In the genomic region with DNA sequence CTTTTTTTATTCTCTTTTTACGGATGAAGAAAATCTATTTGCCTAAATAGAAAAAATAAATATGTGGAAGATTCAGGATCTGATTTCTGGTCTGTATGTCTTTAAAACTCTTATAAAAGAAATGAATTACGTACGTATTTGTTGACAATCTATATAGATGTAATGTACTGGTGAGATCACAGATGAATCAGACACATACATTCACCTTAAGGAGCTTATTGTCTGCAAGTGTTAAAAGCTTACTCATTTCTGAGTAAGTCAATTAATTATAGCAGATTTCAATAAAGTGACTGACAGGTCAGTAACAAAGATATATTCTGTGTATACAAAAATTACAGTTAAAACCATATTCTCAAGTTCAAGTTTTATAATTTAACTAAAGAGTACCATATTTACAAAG, we compare ENCODE assay signal across 33 cellular contexts.
"Had no signal": no experiment of that assay in that cellular context is flagged by ENCODE, and none has a peak within 500 bp of the region (broad histone marks: within the 10 kb centered on the region; RNA-seq: fewer than 3 reads in every experiment).

No MANE protein-coding gene starts in this region.

- H3K4me3 Mint-ChIP-seq: activated B cell treated with CpG ODN at 0.5 μM for 24 hours; activated CD8-positive, alpha-beta T cell treated with anti-CD3 and anti-CD28 coated beads for 36 hours; activated naive CD8-positive, alpha-beta T cell; activated T-cell treated with anti-CD3 and anti-CD28 coated beads, Interleukin-2, amount 50 U/mL, for 4 hours; activated T-helper 17 cell treated with anti-CD3 and anti-CD28 coated beads, Interleukin-2, amount 50 U/mL, for 72 hours; endodermal cell; T-helper 17 cell; T-helper 2 cell treated with Interferon-gamma antibody and Interleukin-4, amounts not matched to agents 5 μg/mL and 100 μg/mL, for 36 hours had no signal

- DNase-seq: activated B cell treated with CpG ODN at 0.5 μM for 24 hours; activated CD4-positive, alpha-beta T cell treated with anti-CD3 and anti-CD28 coated beads for 48 hours; activated CD4-positive, alpha-beta T cell treated with anti-CD3 and anti-CD28 coated beads, Interleukin-2, amount 50 U/mL, for 1 hour; activated CD4-positive, alpha-beta T cell treated with anti-CD3 and anti-CD28 coated beads, Interleukin-2, amount 50 U/mL, for 48 hours; activated CD8-positive, alpha-beta memory T cell treated with anti-CD3 and anti-CD28 coated beads for 24 hours; activated CD8-positive, alpha-beta T cell treated with anti-CD3 and anti-CD28 coated beads for 36 hours; activated effector memory CD4-positive, alpha-beta T cell treated with Interleukin-2 at 50 U/mL for 16 hours; activated gamma-delta T cell treated with Interleukin-2 at 50 U/mL for 16 hours; activated naive CD4-positive, alpha-beta T cell treated with anti-CD3 and anti-CD28 coated beads, Interleukin-2, amount 50 U/mL, for 16 hours; activated naive CD4-positive, alpha-beta T cell treated with Interleukin-2 at 50 U/mL for 16 hours; activated T-cell treated with anti-CD3 and anti-CD28 coated beads, Interleukin-2, amount 50 U/mL, for 4 hours; amniotic stem cell; anterior cingulate cortex; brain microvascular endothelial cell; central memory CD4-positive, alpha-beta T cell; cerebellar nuclear complex; colonic mucosa; effector CD8-positive, alpha-beta T cell; endodermal cell; foreskin fibroblast; gastrocnemius medialis; glutamatergic neuron; heart left ventricle; T-helper 1 cell; T-helper 17 cell; T1000; WERI-Rb-1 had no signal

- H3K9me3 Mint-ChIP-seq: T-helper 2 cell treated with Interferon-gamma antibody and Interleukin-4, amounts not matched to agents 5 μg/mL and 100 μg/mL, for 36 hours had no signal

- ATAC-seq: activated CD4-positive, CD25-positive, alpha-beta regulatory T cell treated with anti-CD3 and anti-CD28 coated beads, Interleukin-2, amount 50 U/mL, for 24 hours; activated CD8-positive, alpha-beta T cell treated with anti-CD3 and anti-CD28 coated beads for 36 hours; activated T-cell treated with anti-CD3 and anti-CD28 coated beads, Interleukin-2, amount 50 U/mL, for 4 hours; activated T-helper 17 cell treated with anti-CD3 and anti-CD28 coated beads, Interleukin-2, amount 50 U/mL, for 72 hours; gastrocnemius medialis; heart left ventricle; T-helper 17 cell had no signal

- H3K4me3 ChIP-seq: cardiac muscle cell, colonic mucosa, gastrocnemius medialis, heart left ventricle had no signal

- H3K27me3 Mint-ChIP-seq: activated B cell treated with CpG ODN at 0.5 μM for 24 hours; activated naive CD8-positive, alpha-beta T cell; T-helper 17 cell had no signal

- H3K4me1 Mint-ChIP-seq: activated B cell treated with CpG ODN at 0.5 μM for 24 hours; activated T-helper 17 cell treated with anti-CD3 and anti-CD28 coated beads, Interleukin-2, amount 50 U/mL, for 72 hours; endodermal cell; T-helper 17 cell had no signal

- H3K36me3 Mint-ChIP-seq: activated naive CD8-positive, alpha-beta T cell had no signal

- H3K27ac Mint-ChIP-seq: activated B cell treated with CpG ODN at 0.5 μM for 24 hours; activated CD8-positive, alpha-beta T cell treated with anti-CD3 and anti-CD28 coated beads for 36 hours; activated naive CD8-positive, alpha-beta T cell; activated T-helper 17 cell treated with anti-CD3 and anti-CD28 coated beads, Interleukin-2, amount 50 U/mL, for 72 hours; endodermal cell; T-helper 17 cell; T-helper 2 cell treated with Interferon-gamma antibody and Interleukin-4, amounts not matched to agents 5 μg/mL and 100 μg/mL, for 36 hours had no signal

- FAIRE-seq: astrocyte had no signal
